Comparison of ENCODE assay signal across 8 cellular contexts in genomic region chr11:7986768-7987559, GRCh38. TPM values are rescaled to one million over a fixed set of nuclear protein-coding genes. Genes with fewer than 3 reads are reported as not detected.
DNase-seq lines count a peak whose midpoint lies in the region; ATAC-seq, FAIRE-seq and TF ChIP-seq lines count a peak whose summit lies in the region.

TSS of gene EIF3F (plus strand) at chr11:7987337. CDS start at chr11:7987353, 16 bp downstream.

- POLR2A ChIA-PET in activated CD4-positive, alpha-beta T cell treated with anti-CD3 and anti-CD28 coated beads for 36 hours (lab: Charles Lee), result interaction anchor here (0.6 kb wide), 1 partner anchor 112 kb away, joined by 3 read pairs; no protein-coding TSS in a partner anchor

- FAIRE-seq in GM19239 (lab: Jason Lieb, UNC), result peak; percentile 98

- ATAC-seq in HG03457 (IDR thresholded peaks at IDR 0.05; ENCODE audit: unreplicated experiment), result peak; percentile 92
- ATAC-seq in activated CD4-positive, alpha-beta T cell treated with anti-CD3 and anti-CD28 coated beads for 36 hours, result peak; percentile 99

- DNase-seq in BE2C (peak; percentile 81), GM19239 (ENCODE audit: insufficient read length, low spot score) (peak; percentile 69), NCI-H524 (lab: John Stamatoyannopoulos, UW) (peak; percentile 96 to 99), choroid plexus epithelial cell (ENCODE audit: low read depth) (peak; percentile 100), kidney glomerular epithelial cell (lab: John Stamatoyannopoulos, UW) (peak; percentile 100)
- DNase-seq in activated CD4-positive, alpha-beta T cell treated with anti-CD3 and anti-CD28 coated beads for 36 hours, result peak; percentile 93
- DNase-seq in stimulated activated CD4-positive, alpha-beta T cell treated with anti-CD3 and anti-CD28 coated beads, Interleukin-1b, Interleukin-23, amount 100 ng/mL, for 1 hour (ENCODE audit: low read depth in 2 of 2), result peak; percentile 66 to 74

- no peaks in the 10 kb centered on the region for H3K27me3 Mint-ChIP-seq in activated CD4-positive, alpha-beta T cell treated with anti-CD3 and anti-CD28 coated beads for 36 hours

- no peaks in the 10 kb centered on the region for H3K27me3 ChIP-seq in BE2C

- TF ChIP-seq CTCF in BE2C (IDR thresholded peaks at IDR 0.05; ENCODE audit: low read depth, low read length), result peak; percentile 63
- peak; percentile 85 for TF ChIP-seq CTCF in choroid plexus epithelial cell (conservative IDR thresholded peaks at IDR 0.05; ENCODE audit: low read depth, low read length)

- intact Hi-C loops in activated CD4-positive, alpha-beta T cell treated with anti-CD3 and anti-CD28 coated beads for 36 hours (cut with DNase I, micrococcal nuclease), result loop anchor here (1.0 to 2.0 kb wide), 6 partner anchors 32 to 1752 kb away; partner anchors contain the start of genes PPFIBP2 (in 2 of the 2) and FHIP1B (in 1 of the 2)

- no peaks in the 10 kb centered on the region for H3K4me1 ChIP-seq in BE2C

- peak within 1 kb of the TSS; percentile 94 for H3K4me3 Mint-ChIP-seq in activated CD4-positive, alpha-beta T cell treated with anti-CD3 and anti-CD28 coated beads for 36 hours

- H3K4me3 ChIP-seq in BE2C (ENCODE audit: low read depth, low read length) (peak within 1 kb of the TSS; percentile 88), choroid plexus epithelial cell (ENCODE audit: low read depth, low read length) (peak within 1 kb of the TSS; percentile 74)

- H3K36me3 ChIP-seq in BE2C, result peaks cover 7% of the 10 kb centered on the region

- H3K9me3 ChIP-seq in BE2C, result no peaks in the 10 kb centered on the region

- CTCF ChIA-PET in activated CD4-positive, alpha-beta T cell treated with anti-CD3 and anti-CD28 coated beads for 36 hours (lab: Charles Lee), result interaction anchor here (0.6 to 3.5 kb wide), 26 partner anchors 8 to 1304 kb away, joined by 3 to 70 read pairs (median 4); partner anchors contain the start of genes MRPL17, OR10A3 and RIC3

- H3K27ac Mint-ChIP-seq in activated CD4-positive, alpha-beta T cell treated with anti-CD3 and anti-CD28 coated beads for 36 hours, result peak within 1 kb of the TSS; percentile 99

- peaks cover 37% of the 10 kb centered on the region for H3K4me1 Mint-ChIP-seq in activated CD4-positive, alpha-beta T cell treated with anti-CD3 and anti-CD28 coated beads for 36 hours

- no peaks in the 10 kb centered on the region for H3K9me3 Mint-ChIP-seq in activated CD4-positive, alpha-beta T cell treated with anti-CD3 and anti-CD28 coated beads for 36 hours (ENCODE audit: low read depth)

- peaks cover 16% of the 10 kb centered on the region for H3K36me3 Mint-ChIP-seq in activated CD4-positive, alpha-beta T cell treated with anti-CD3 and anti-CD28 coated beads for 36 hours (ENCODE audit: low read depth)

RNA-seq across cellular contexts. Expression of gene EIF3F, which starts in this region (rescaled TPM):
- 109 TPM for polyA plus RNA-seq in BE2C (2012; ENCODE audit: insufficient read depth, insufficient read length, low read depth)
- total RNA-seq in activated CD4-positive, alpha-beta T cell treated with anti-CD3 and anti-CD28 coated beads for 36 hours, result 100 to 1,000 TPM; 270 to 289 TPM

Comparison
In these comparisons a context has a peak if more than half of its experiments do, and no peak if none do; other contexts are left out.
1. Peak in every context shown above with its lines: DNase-seq, ATAC-seq and H3K4me3 ChIP-seq.